14 cellular contexts compared by ENCODE assay signal in the genomic region with DNA sequence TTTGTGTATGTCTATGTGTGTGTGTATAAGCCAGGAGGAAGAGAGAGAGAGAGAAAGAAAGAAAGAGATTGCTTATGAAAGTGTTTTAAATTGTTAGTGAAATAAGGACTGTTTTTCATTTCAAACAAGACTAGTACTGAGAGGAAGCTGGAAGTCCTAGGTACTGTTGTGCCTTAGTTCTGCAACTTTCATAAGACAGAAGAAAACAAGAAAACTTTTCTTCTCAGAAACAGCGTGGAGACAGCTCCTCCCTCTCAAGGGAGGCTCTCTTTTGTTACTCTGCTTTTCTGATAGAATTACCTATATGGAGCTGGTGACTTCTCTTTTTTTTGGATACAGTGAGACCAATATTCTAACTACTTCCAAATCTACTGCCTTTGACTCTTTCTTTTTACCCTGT.
DNase-seq lines count a peak whose midpoint lies in the region; ATAC-seq and FAIRE-seq lines count a peak whose summit lies in the region.
"Had no signal": no experiment of that assay in that cellular context is flagged by ENCODE, and none has a peak within 500 bp of the region (broad histone marks: within the 10 kb centered on the region; RNA-seq: fewer than 3 reads in every experiment).

No MANE protein-coding gene starts in this region.

- H3K14ac ChIP-seq in neuronal stem cell (ENCODE audit: low read length), result no peak overlapping the region

- no peak overlapping the region for H3K23ac ChIP-seq in neuronal stem cell (ENCODE audit: low read depth, low read length, poor library complexity)

- H4K91ac ChIP-seq in neuronal stem cell (ENCODE audit: low read depth, low read length, poor library complexity), result no peak overlapping the region

- H3K4me1 ChIP-seq in neuronal stem cell (ENCODE audit: control insufficient read depth in 2 of 2, insufficient read depth in 1 of 2, low read depth in 1 of 2, low read length in 2 of 2), result no peaks in the 10 kb centered on the region
- H3K4me1 ChIP-seq: stomach had no signal

- H3K27ac ChIP-seq in neuronal stem cell (replicated peaks; ENCODE audit: low read length), result no peak overlapping the region
- H3K27ac ChIP-seq: stomach had no signal

- no peak overlapping the region for H3K4me3 ChIP-seq in neuronal stem cell (ENCODE audit: low read length in 2 of 2)
- H3K4me3 ChIP-seq: stomach had no signal

- H2BK5ac ChIP-seq in neuronal stem cell (ENCODE audit: low read length), result no peak overlapping the region

- H3K18ac ChIP-seq in neuronal stem cell (ENCODE audit: low read length), result no peak overlapping the region

- no peak overlapping the region for H2BK15ac ChIP-seq in neuronal stem cell (ENCODE audit: low read length)

- no peaks in the 10 kb centered on the region for H3K36me3 ChIP-seq in neuronal stem cell (replicated peaks in 1 of 2; ENCODE audit: control insufficient read depth in 2 of 2, insufficient read depth in 2 of 2, low read length in 2 of 2)
- H3K36me3 ChIP-seq: stomach had no signal

- H3K4ac ChIP-seq in neuronal stem cell (ENCODE audit: low read length), result no peak overlapping the region

- H2AFZ ChIP-seq in neuronal stem cell (ENCODE audit: low read length), result peak overlapping the region; percentile 76

- H2AK5ac ChIP-seq in neuronal stem cell (ENCODE audit: low read depth, low read length), result no peak overlapping the region

- H2BK12ac ChIP-seq in neuronal stem cell (ENCODE audit: low read length), result no peak overlapping the region

- H3K9me3 ChIP-seq in neuronal stem cell (replicated peaks in 1 of 2; ENCODE audit: control insufficient read depth in 2 of 2, insufficient read depth in 1 of 2, low read depth in 1 of 2, low read length in 2 of 2), result no peaks in the 10 kb centered on the region
- H3K9me3 ChIP-seq: stomach had no signal

- H2BK120ac ChIP-seq in neuronal stem cell (ENCODE audit: low read depth, low read length), result no peak overlapping the region

- DNase-seq in GM19239 (ENCODE audit: insufficient read length, low spot score) (no peak), neuronal stem cell (ENCODE audit: low spot score) (no peak), NCI-H226 (no peak), NCI-H2171 treated with DMSO at 0.1 percent for 48 hours (lab: John Stamatoyannopoulos, UW) (no peak)
- no peak for DNase-seq in activated CD4-positive, alpha-beta T cell treated with anti-CD3 and anti-CD28 coated beads for 48 hours
- no peak for DNase-seq in stimulated activated CD4-positive, alpha-beta T cell treated with anti-CD3 and anti-CD28 coated beads, Interleukin-4, amount 100 ng/mL, for 24 hours
- DNase-seq: COR-L47; effector memory CD8-positive, alpha-beta T cell; Kasumi-1; RPMI8226; stomach had no signal

- no peaks in the 10 kb centered on the region for H3K27me3 ChIP-seq in neuronal stem cell (ENCODE audit: control insufficient read depth in 3 of 3, insufficient read depth in 3 of 3, low read depth in 1 of 3, low read length in 3 of 3)
- H3K27me3 ChIP-seq: stomach had no signal

- H3K79me1 ChIP-seq in neuronal stem cell (ENCODE audit: low read depth, low read length), result no peaks in the 10 kb centered on the region

- ATAC-seq in HG02588 (IDR thresholded peaks at IDR 0.05; ENCODE audit: unreplicated experiment) (peak; percentile 67), HG03342 (IDR thresholded peaks at IDR 0.05; ENCODE audit: unreplicated experiment) (peak; percentile 62)
- ATAC-seq: effector memory CD8-positive, alpha-beta T cell; left lobe of liver had no signal

- H4K8ac ChIP-seq in neuronal stem cell (ENCODE audit: low read depth, low read length), result no peak overlapping the region

- no peak overlapping the region for H3K4me2 ChIP-seq in neuronal stem cell (ENCODE audit: insufficient read depth, low read length, poor library complexity, severe bottlenecking)

- no CpG with 5 or more reads among the region's 1 CpG for WGBS in neuronal stem cell (ENCODE audit: extremely low coverage in 2 of 2, insufficient read length in 2 of 2, insufficient replicate concordance in 1 of 2), 2 donors

- H3K9ac ChIP-seq in neuronal stem cell (ENCODE audit: low read depth, low read length, poor library complexity), result no peak overlapping the region

- peak; percentile 45 for FAIRE-seq in GM19239 (lab: Jason Lieb, UNC)
